In the genomic region with DNA sequence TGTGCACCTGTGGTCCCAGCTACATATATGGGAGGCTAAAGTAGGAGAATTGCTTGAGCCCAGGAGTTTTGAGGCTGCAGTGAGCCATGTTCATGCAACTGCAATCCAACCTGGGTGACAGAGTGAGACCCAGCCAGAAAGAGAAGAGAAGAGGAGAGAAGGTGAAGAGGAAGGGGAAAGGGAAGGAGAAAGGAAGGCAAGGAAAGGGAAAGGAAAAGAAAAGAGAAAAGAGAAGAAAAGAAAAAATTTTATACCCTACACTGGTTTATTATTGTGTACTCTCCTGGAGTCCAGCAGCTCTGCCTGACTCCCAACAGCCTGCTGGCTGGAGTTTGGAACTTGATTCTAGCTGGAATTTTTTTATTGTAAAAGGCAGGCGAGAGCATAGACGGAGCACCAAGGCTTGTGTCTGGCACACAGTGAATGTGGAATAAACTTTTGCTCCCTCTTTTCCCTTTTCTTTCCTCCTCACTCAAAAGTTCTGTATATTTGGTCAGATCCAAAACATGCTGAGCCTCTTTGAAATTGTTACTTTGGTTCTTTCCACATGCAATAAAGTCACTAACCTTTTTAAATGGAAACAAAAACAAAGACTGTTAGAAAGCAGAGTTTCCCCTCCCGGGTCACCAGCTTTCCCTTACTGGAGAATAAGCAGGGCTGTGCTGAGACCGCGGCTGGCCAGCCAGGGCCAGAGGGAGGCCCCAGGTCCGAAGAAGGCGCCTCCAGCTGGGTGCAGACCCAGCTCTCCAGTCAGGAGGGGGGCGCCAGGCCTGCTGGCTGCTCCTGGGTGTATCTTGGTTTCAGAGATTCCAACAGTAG, we compare ENCODE assay signal across 1 cellular context.
TF ChIP-seq lines count a peak whose summit lies in the region.

No MANE protein-coding gene starts in this region.

TF ChIP-seq in HepG2, 621 proteins besides CTCF, POLR2A, EP300 and RAD21:
- TF ChIP-seq GLI4 (CRISPR knock-in tag; IDR thresholded peaks at IDR 0.05; ENCODE audit: borderline replicate concordance) (no peak), SIX4 (CRISPR knock-in tag; IDR thresholded peaks at IDR 0.05) (no peak), FIP1L1 (IDR thresholded peaks at IDR 0.05; ENCODE audit: borderline replicate concordance, insufficient read depth, low read depth, low read length) (no peak), ZSCAN12 (CRISPR knock-in tag; IDR thresholded peaks at IDR 0.05) (no peak), ONECUT2 (CRISPR knock-in tag; IDR thresholded peaks at IDR 0.05) (no peak), MIER2 (CRISPR knock-in tag; IDR thresholded peaks at IDR 0.05) (no peak), FOXJ3 (CRISPR knock-in tag; IDR thresholded peaks at IDR 0.05; ENCODE audit: borderline replicate concordance) (no peak), SOX5 (CRISPR knock-in tag; IDR thresholded peaks at IDR 0.05; ENCODE audit: borderline replicate concordance) (no peak), WIZ (CRISPR knock-in tag; IDR thresholded peaks at IDR 0.05) (no peak), CBX5 (CRISPR knock-in tag; IDR thresholded peaks at IDR 0.05; ENCODE audit: borderline replicate concordance) (no peak), ZNF577 (CRISPR knock-in tag; IDR thresholded peaks at IDR 0.05; ENCODE audit: borderline replicate concordance, low read depth) (no peak), MXI1 (IDR thresholded peaks at IDR 0.05; ENCODE audit: borderline replicate concordance, low read depth, low read length) (no peak)
- TF ChIP-seq, protein P1, sequence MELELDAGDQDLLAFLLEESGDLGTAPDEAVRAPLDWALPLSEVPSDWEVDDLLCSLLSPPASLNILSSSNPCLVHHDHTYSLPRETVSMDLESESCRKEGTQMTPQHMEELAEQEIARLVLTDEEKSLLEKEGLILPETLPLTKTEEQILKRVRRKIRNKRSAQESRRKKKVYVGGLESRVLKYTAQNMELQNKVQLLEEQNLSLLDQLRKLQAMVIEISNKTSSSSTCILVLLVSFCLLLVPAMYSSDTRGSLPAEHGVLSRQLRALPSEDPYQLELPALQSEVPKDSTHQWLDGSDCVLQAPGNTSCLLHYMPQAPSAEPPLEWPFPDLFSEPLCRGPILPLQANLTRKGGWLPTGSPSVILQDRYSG (CRISPR knock-in tag; IDR thresholded peaks at IDR 0.05), result no peak
- TF ChIP-seq, protein P2, sequence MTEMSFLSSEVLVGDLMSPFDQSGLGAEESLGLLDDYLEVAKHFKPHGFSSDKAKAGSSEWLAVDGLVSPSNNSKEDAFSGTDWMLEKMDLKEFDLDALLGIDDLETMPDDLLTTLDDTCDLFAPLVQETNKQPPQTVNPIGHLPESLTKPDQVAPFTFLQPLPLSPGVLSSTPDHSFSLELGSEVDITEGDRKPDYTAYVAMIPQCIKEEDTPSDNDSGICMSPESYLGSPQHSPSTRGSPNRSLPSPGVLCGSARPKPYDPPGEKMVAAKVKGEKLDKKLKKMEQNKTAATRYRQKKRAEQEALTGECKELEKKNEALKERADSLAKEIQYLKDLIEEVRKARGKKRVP (CRISPR knock-in tag; IDR thresholded peaks at IDR 0.05), result no peak
